ENCODE assay signal across 8 cellular contexts in genomic region chr11:28529540-28530410, GRCh38.
DNase-seq lines count a peak whose midpoint lies in the region; ATAC-seq and TF ChIP-seq lines count a peak whose summit lies in the region.

No MANE protein-coding gene starts in this region.

- H3K4me3 Mint-ChIP-seq in glutamatergic neuron (ENCODE audit: unreplicated experiment) (no peak overlapping the region), type B pancreatic cell (no peak overlapping the region)

- in situ Hi-C loops in SK-MEL-5 (cut with HindIII; ENCODE audit: low pct_unique_long_range_greater_than_20kb, low sequenced_read_pairs): no loop called here

- TF ChIP-seq CTCF in glutamatergic neuron (IDR thresholded peaks at IDR 0.05; ENCODE audit: partially characterized antibody, unreplicated experiment) (peak; percentile 80), type B pancreatic cell (conservative IDR thresholded peaks at IDR 0.05) (peak; percentile 76)

- H3K36me3 Mint-ChIP-seq in glutamatergic neuron (ENCODE audit: unreplicated experiment) (peaks cover 11% of the 10 kb centered on the region), type B pancreatic cell (peaks cover 3% of the 10 kb centered on the region)

- no peaks in the 10 kb centered on the region for H3K27me3 Mint-ChIP-seq in glutamatergic neuron (ENCODE audit: unreplicated experiment)
- H3K27me3 Mint-ChIP-seq in type B pancreatic cell: no peaks in the 10 kb centered on the region

- TF ChIP-seq EP300 in Ishikawa (IDR thresholded peaks at IDR 0.05; ENCODE audit: borderline replicate concordance): no peak

- H3K9me3 Mint-ChIP-seq in glutamatergic neuron (ENCODE audit: unreplicated experiment): peaks cover 3% of the 10 kb centered on the region
- H3K9me3 Mint-ChIP-seq in type B pancreatic cell: peaks cover 11% of the 10 kb centered on the region

- ATAC-seq in HG03460 (IDR thresholded peaks at IDR 0.05; ENCODE audit: unreplicated experiment) (no peak), HG03139 (IDR thresholded peaks at IDR 0.05; ENCODE audit: unreplicated experiment) (no peak)

- H3K27ac Mint-ChIP-seq in glutamatergic neuron (ENCODE audit: unreplicated experiment) (no peak overlapping the region), type B pancreatic cell (no peak overlapping the region)

- H3K4me1 Mint-ChIP-seq in glutamatergic neuron (ENCODE audit: low read depth, unreplicated experiment): no peaks in the 10 kb centered on the region
- H3K4me1 Mint-ChIP-seq in type B pancreatic cell (ENCODE audit: unreplicated experiment): no peaks in the 10 kb centered on the region

- DNase-seq in EL: peak; percentile 76
- DNase-seq in SK-MEL-5 (ENCODE audit: low read depth, low spot score): peak; percentile 71
- DNase-seq in glutamatergic neuron: no peak
- no peak for DNase-seq in type B pancreatic cell (ENCODE audit: extremely low spot score, unreplicated experiment)
- DNase-seq in activated naive CD4-positive, alpha-beta T cell treated with anti-CD3 and anti-CD28 coated beads, Interleukin-2, amount 50 U/mL, for 16 hours: no peak

- peak; percentile 56 for TF ChIP-seq RAD21 in Ishikawa (IDR thresholded peaks at IDR 0.05; ENCODE audit: low read depth)

TF ChIP-seq in Ishikawa, 13 proteins besides CTCF, POLR2A, EP300 and RAD21:
- TF ChIP-seq ZBTB7A (IDR thresholded peaks at IDR 0.05; ENCODE audit: low read depth): no peak
- no peak for TF ChIP-seq YY1 (IDR thresholded peaks at IDR 0.05; ENCODE audit: low read depth)
- TF ChIP-seq NFIC (IDR thresholded peaks at IDR 0.05): no peak
- no peak for TF ChIP-seq FOXM1 (IDR thresholded peaks at IDR 0.05; ENCODE audit: borderline replicate concordance, low read depth)
- no peak for TF ChIP-seq MAX (IDR thresholded peaks at IDR 0.05)
- TF ChIP-seq CEBPB (IDR thresholded peaks at IDR 0.05): no peak
- no peak for TF ChIP-seq TEAD4 (IDR thresholded peaks at IDR 0.05)
- no peak for TF ChIP-seq CREB1 (IDR thresholded peaks at IDR 0.05; ENCODE audit: low read depth)
- TF ChIP-seq USF1 (IDR thresholded peaks at IDR 0.05): no peak
- no peak for TF ChIP-seq EGR1 (IDR thresholded peaks at IDR 0.05)
- TF ChIP-seq TAF1 (IDR thresholded peaks at IDR 0.05; ENCODE audit: low read depth): no peak
- no peak for TF ChIP-seq TCF12 (IDR thresholded peaks at IDR 0.05; ENCODE audit: low read depth)
- no peak for TF ChIP-seq REST (IDR thresholded peaks at IDR 0.05; ENCODE audit: low read depth)

Comparison
In these comparisons a context has a peak if more than half of its experiments do, and no peak if none do; other contexts are left out.
1. DNase-seq: peak in EL (single experiment) and SK-MEL-5 (single experiment); none in glutamatergic neuron (single experiment), type B pancreatic cell (single experiment) and activated naive CD4-positive, alpha-beta T cell treated with anti-CD3 and anti-CD28 coated beads, Interleukin-2, amount 50 U/mL, for 16 hours (single experiment).